Comparison of ENCODE assay signal across 8 cellular contexts in the genomic region with DNA sequence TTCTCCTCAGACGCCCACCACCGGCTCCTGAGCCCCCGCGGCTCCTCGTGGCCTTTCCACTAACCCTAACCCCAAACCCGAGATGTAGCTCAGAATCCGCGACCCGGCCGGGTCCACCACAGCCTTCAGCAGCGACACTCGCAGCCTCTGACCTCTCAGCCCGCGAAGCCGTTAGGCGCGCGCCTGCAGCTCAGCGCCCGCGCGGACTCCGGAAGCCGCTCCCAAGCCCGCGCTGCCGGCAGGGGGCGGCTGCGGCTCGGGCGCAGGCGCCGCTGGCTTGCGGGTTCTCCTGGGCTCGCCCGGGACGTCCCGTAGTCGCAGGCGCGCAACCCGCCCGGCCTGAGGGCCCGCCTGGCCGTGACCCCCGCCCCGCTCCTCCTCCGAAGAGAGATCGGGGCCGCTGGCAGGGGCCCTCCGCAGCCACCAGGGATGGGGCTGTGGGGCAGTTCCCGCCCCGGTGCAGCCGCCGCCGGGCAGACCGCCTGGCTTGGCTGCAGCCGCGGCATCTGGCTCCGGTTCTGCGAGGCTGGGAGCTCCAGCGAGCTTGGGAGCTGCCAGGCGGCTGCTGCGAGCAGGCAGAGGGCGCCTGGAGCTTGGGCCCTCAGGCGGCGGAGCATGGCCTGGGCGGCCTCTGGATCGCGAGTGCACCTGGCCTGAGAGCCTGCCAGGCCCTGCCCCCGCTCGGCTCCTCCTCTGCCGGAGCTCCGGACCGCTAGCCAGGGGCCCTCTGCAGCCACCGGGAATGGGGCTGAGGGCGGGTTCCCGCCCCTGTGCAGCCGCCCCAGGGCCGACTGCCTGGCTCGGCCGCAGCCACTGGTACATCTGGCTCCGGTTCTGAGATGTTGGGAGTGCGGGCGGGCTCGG.
DNase-seq lines count a peak whose midpoint lies in the region; ATAC-seq and TF ChIP-seq lines count a peak whose summit lies in the region.

No MANE protein-coding gene starts in this region.

- ATAC-seq in GM19397 (IDR thresholded peaks at IDR 0.05; ENCODE audit: unreplicated experiment) = peak; percentile 80
- ATAC-seq in left cardiac atrium = peak; percentile 98 to 99
- ATAC-seq in upper lobe of left lung (ENCODE audit: low FRiP score in 2 of 2) = peak; percentile 90 to 99

- H3K4me3 Mint-ChIP-seq in IgD-negative memory B cell = peak overlapping the region; percentile 87 to 94 (median 90)
- peak overlapping the region; percentile 88 for H3K4me3 Mint-ChIP-seq in activated naive CD8-positive, alpha-beta T cell treated with anti-CD3 and anti-CD28 coated beads for 36 hours

- H3K27ac ChIP-seq in prostate gland (no peak overlapping the region), upper lobe of left lung (peak overlapping the region in 1 of 4 donors; percentile 41)

- TF ChIP-seq CTCF in prostate gland (IDR thresholded peaks at IDR 0.05) = peak; percentile 36 to 86 (median 58)
- TF ChIP-seq CTCF in upper lobe of left lung (IDR thresholded peaks at IDR 0.05) = peak; percentile 44 to 91 (median 78)

- peaks cover 6% of the 10 kb centered on the region for H3K4me1 ChIP-seq in prostate gland (replicated peaks)
- peaks cover 13 to 21% (median 16%) of the 10 kb centered on the region in 4 donors for H3K4me1 ChIP-seq in upper lobe of left lung

- peaks cover 2 to 8% (median 7%) of the 10 kb centered on the region in 3 donors for H3K4me1 Mint-ChIP-seq in IgD-negative memory B cell
- peaks cover 10% of the 10 kb centered on the region for H3K4me1 Mint-ChIP-seq in activated naive CD8-positive, alpha-beta T cell treated with anti-CD3 and anti-CD28 coated beads for 36 hours

- intact Hi-C loops in left cardiac atrium (cut with DNase I) = no loop called here
- intact Hi-C loops in prostate gland (cut with DNase I) = no loop called here

- H3K9me3 ChIP-seq in prostate gland = no peaks in the 10 kb centered on the region
- H3K9me3 ChIP-seq in upper lobe of left lung = no peaks in the 10 kb centered on the region

- peak overlapping the region in 1 of 3 donors; percentile 75 for H3K27ac Mint-ChIP-seq in IgD-negative memory B cell
- peak overlapping the region; percentile 90 for H3K27ac Mint-ChIP-seq in activated naive CD8-positive, alpha-beta T cell treated with anti-CD3 and anti-CD28 coated beads for 36 hours

- TF ChIP-seq POLR2A in prostate gland (IDR thresholded peaks at IDR 0.05) (no peak), upper lobe of left lung (IDR thresholded peaks at IDR 0.05) (no peak)

- TF ChIP-seq EP300 in upper lobe of left lung (IDR thresholded peaks at IDR 0.05) = no peak

- H3K27me3 Mint-ChIP-seq in IgD-negative memory B cell = peaks cover 18% of the 10 kb centered on the region
- H3K27me3 Mint-ChIP-seq in activated naive CD8-positive, alpha-beta T cell treated with anti-CD3 and anti-CD28 coated beads for 36 hours = peaks cover 54% of the 10 kb centered on the region

- H3K9me3 Mint-ChIP-seq in IgD-negative memory B cell = peaks cover 0 to 8% (median 3%) of the 10 kb centered on the region in 3 donors
- peaks cover 5% of the 10 kb centered on the region for H3K9me3 Mint-ChIP-seq in activated naive CD8-positive, alpha-beta T cell treated with anti-CD3 and anti-CD28 coated beads for 36 hours

- peaks cover 4% of the 10 kb centered on the region for H3K36me3 Mint-ChIP-seq in IgD-negative memory B cell
- peaks cover 12% of the 10 kb centered on the region for H3K36me3 Mint-ChIP-seq in activated naive CD8-positive, alpha-beta T cell treated with anti-CD3 and anti-CD28 coated beads for 36 hours

- H3K4me3 ChIP-seq in prostate gland (peak overlapping the region; percentile 14 to 32), upper lobe of left lung (peak overlapping the region in 3 of 4 donors; percentile 32 to 49 (median 47))

- H3K27me3 ChIP-seq in prostate gland (replicated peaks; ENCODE audit: insufficient read depth) (peaks cover 16% of the 10 kb centered on the region), upper lobe of left lung (peaks cover 0 to 29% (median 14%) of the 10 kb centered on the region in 4 donors)

- WGBS in prostate gland = under 1% methylated on average over 19 of the region's 86 CpGs
- 3 to 4% methylated on average over 9 to 13 of the region's 86 CpGs for whole genome bisulfite sequencing in upper lobe of left lung, 2 donors

- H3K36me3 ChIP-seq in prostate gland = no peaks in the 10 kb centered on the region
- no peaks in the 10 kb centered on the region for H3K36me3 ChIP-seq in upper lobe of left lung

- DNase-seq in C1 segment of cervical spinal cord (lab: John Stamatoyannopoulos, UW) (peak in 10 of 14 donors; percentile 11 to 80 (median 48)), SKM-1 (lab: John Stamatoyannopoulos, UW; ENCODE audit: unreplicated experiment) (peak; percentile 55), left cardiac atrium (peak; percentile 75), prostate gland (ENCODE audit: low spot score) (peak; percentile 54), upper lobe of left lung (peak; percentile 81 to 96)
- DNase-seq in activated naive CD8-positive, alpha-beta T cell treated with anti-CD3 and anti-CD28 coated beads for 36 hours = peak; percentile 90
